11 cellular contexts compared by ENCODE assay signal in genomic region chr9:34084562-34084961, GRCh38. TPM values are rescaled to one million over a fixed set of nuclear protein-coding genes. Genes with fewer than 3 reads are reported as not detected.
A peak's percentile ranks its signal among the peaks of the same experiment; 100 is the strongest.
DNase-seq lines count a peak whose midpoint lies in the region; ATAC-seq and TF ChIP-seq lines count a peak whose summit lies in the region.
"Had no signal": no experiment of that assay in that cellular context is flagged by ENCODE, and none has a peak within 500 bp of the region (broad histone marks: within the 10 kb centered on the region; RNA-seq: fewer than 3 reads in every experiment).

No MANE protein-coding gene starts in this region.

- no peaks in the 10 kb centered on the region; the same call in 1 of the 2 replicates for H4K20me1 ChIP-seq in GM23338 (replicated peaks; ENCODE audit: insufficient read depth)

- no peak overlapping the region for H3K4me2 ChIP-seq in GM23338

- no peaks in the 10 kb centered on the region for H3K4me1 Mint-ChIP-seq in GM23338

- peak; percentile 42 for TF ChIP-seq EP300 in stomach (IDR thresholded peaks at IDR 0.05)

- peaks cover 25% of the 10 kb centered on the region for H3K36me3 Mint-ChIP-seq in GM23338 (ENCODE audit: low read depth)

- H3K79me2 ChIP-seq in GM23338 (replicated peaks; ENCODE audit: insufficient read depth): no peaks in the 10 kb centered on the region

- 0 out of 2 replicates have a peak, but pooled peaks cover 5% of the 10 kb centered on the region for H3F3A ChIP-seq in GM23338 (replicated peaks; ENCODE audit: low read depth)

- H3K27me3 Mint-ChIP-seq in GM23338 (ENCODE audit: insufficient read depth, low read depth, poor library complexity): peaks cover 4% of the 10 kb centered on the region

- H3K27ac Mint-ChIP-seq in GM23338: no peak overlapping the region

- no peaks in the 10 kb centered on the region for H3K9me2 ChIP-seq in GM23338 (ENCODE audit: insufficient read depth)

- H3K4me3 ChIP-seq in GM23338 (no peak overlapping the region), stomach (no peak overlapping the region)
- H3K4me3 ChIP-seq: GM12878 had no signal

- TF ChIP-seq CTCF in GM23338 (conservative IDR thresholded peaks at IDR 0.05; ENCODE audit: low read depth in 2 of 2) (no peak), stomach (IDR thresholded peaks at IDR 0.05) (no peak)

- H3K4me1 ChIP-seq in GM23338 (ENCODE audit: insufficient read depth): no peaks in the 10 kb centered on the region
- H3K4me1 ChIP-seq in stomach: peaks cover 0 to 28% (median 16%) of the 10 kb centered on the region in 4 donors

- no peaks in the 10 kb centered on the region for H3K27me3 ChIP-seq in GM23338 (ENCODE audit: insufficient read depth)
- H3K27me3 ChIP-seq in stomach: no peaks in the 10 kb centered on the region

- H3K9me3 ChIP-seq in stomach: no peaks in the 10 kb centered on the region

- 0 to 68% (median 26%) methylated on average over 1 of the region's 1 CpG for WGBS in stomach, 5 donors

- H3K9me3 Mint-ChIP-seq in GM23338: no peaks in the 10 kb centered on the region

- no peak overlapping the region for H3K4me3 Mint-ChIP-seq in GM23338

- no peak for ATAC-seq in GM23338
- ATAC-seq: GM12878 had no signal

- DNase-seq in GM23338 (ENCODE audit: low spot score) (no peak), medulla oblongata (ENCODE audit: extremely low spot score) (peak; percentile 90), stomach (no peak), NCI-H2107 (lab: John Stamatoyannopoulos, UW) (no peak), NCI-H510A (lab: John Stamatoyannopoulos, UW) (no peak)
- DNase-seq in activated effector memory CD4-positive, alpha-beta T cell treated with anti-CD3 and anti-CD28 coated beads, Interleukin-2, amount 50 U/mL, for 16 hours: no peak
- DNase-seq in effector CD8-positive, alpha-beta T cell (lab: John Stamatoyannopoulos, UW): no peak
- DNase-seq: NCI-H1092 treated with DMSO at 0.1 percent for 48 hours, T1000 had no signal

- no peak overlapping the region for H2AFZ ChIP-seq in GM23338

- H3K36me3 ChIP-seq in GM23338 (ENCODE audit: insufficient read depth) (peaks cover 24% of the 10 kb centered on the region), stomach (peaks cover 30 to 45% (median 44%) of the 10 kb centered on the region in 4 donors)

- TF ChIP-seq POLR2A in stomach (IDR thresholded peaks at IDR 0.05): no peak

- H3K27ac ChIP-seq in GM23338 (ENCODE audit: low read depth) (0 out of 2 replicates have a peak overlapping the region, but pooled peaks have one; percentile 63), cingulate gyrus (ENCODE audit: low read depth, low read length) (peak overlapping the region; percentile 90), stomach (peak overlapping the region in 4 of 5 donors; percentile 17 to 73 (median 56))

- intact Hi-C loops in stomach (cut with DNase I; ENCODE audit: low total_unique reads): no loop called here

TF ChIP-seq in GM23338, 12 proteins besides CTCF, POLR2A, EP300 and RAD21:
- TF ChIP-seq ZNF114 (CRISPR knock-in tag; IDR thresholded peaks at IDR 0.05) (no peak), EZH2phosphoT487 (IDR thresholded peaks at IDR 0.05; ENCODE audit: unreplicated experiment) (no peak), ZNF462 (CRISPR knock-in tag; IDR thresholded peaks at IDR 0.05) (no peak), STAT1 (IDR thresholded peaks at IDR 0.05; ENCODE audit: unreplicated experiment) (no peak), JUNB (IDR thresholded peaks at IDR 0.05; ENCODE audit: unreplicated experiment) (no peak), ETS1 (IDR thresholded peaks at IDR 0.05) (no peak)

RNA-seq across cellular contexts. Expression of gene UBAP2, which starts 35.9 kb away (rescaled TPM):
- total RNA-seq in GM23338 (2014; rRNA removed; shearing (Covaris generic)): 51.7 and 56.4 TPM in 2 replicates
- polyA plus RNA-seq in GM23338 (2016; fragmentation: Nextera tagmentation; extraction: Ambion mirVana): 47.4 and 57.7 TPM in 2 replicates
- 10 to 100 TPM; 11.6 to 82.9 (median 37.1) TPM for total RNA-seq in stomach
- polyA plus RNA-seq in stomach: 10 to 100 TPM in 2 of 3 donors, 1 to 10 TPM in 1; 7.0 to 12.5 (median 10.1) TPM

RNA-seq across cellular contexts. Expression of gene DCAF12, which starts 41.9 kb away (rescaled TPM):
- 20.7 and 27.5 TPM in 2 replicates for total RNA-seq in GM23338 (2014; rRNA removed; shearing (Covaris generic))
- 8.9 and 9.5 TPM in 2 replicates for polyA plus RNA-seq in GM23338 (2016; fragmentation: Nextera tagmentation; extraction: Ambion mirVana)
- total RNA-seq in stomach: 10 to 100 TPM in 4 of 5 donors, 1 to 10 TPM in 1; 4.1 to 54.3 (median 29.1) TPM
- 10 to 100 TPM in 2 of 3 donors, 1 to 10 TPM in 1; 9.7 to 20.0 (median 19.6) TPM for polyA plus RNA-seq in stomach
